Comparison of ENCODE assay signal across 9 cellular contexts in genomic region chr15:83283813-83284562, GRCh38. TPM values are rescaled to one million over a fixed set of nuclear protein-coding genes. Genes with fewer than 3 reads are reported as not detected.
DNase-seq lines count a peak whose midpoint lies in the region; ATAC-seq, FAIRE-seq and TF ChIP-seq lines count a peak whose summit lies in the region.
"Had no signal": no experiment of that assay in that cellular context is flagged by ENCODE, and none has a peak within 500 bp of the region (broad histone marks: within the 10 kb centered on the region; RNA-seq: fewer than 3 reads in every experiment).

No MANE protein-coding gene starts in this region.

- H3K4me3 ChIP-seq in ACC112 (ENCODE audit: low read depth, low read length) (peak overlapping the region; percentile 84), H1 (ENCODE audit: extremely low read depth in 1 of 4, insufficient read depth in 2 of 4, low read depth in 3 of 4, low read length in 4 of 4) (peak overlapping the region; percentile 24 to 70 (median 60))

- H3K9ac ChIP-seq in H1 (replicated peaks in 1 of 4; ENCODE audit: extremely low read depth in 1 of 4, low read depth in 3 of 4, low read length in 3 of 4) = no peak overlapping the region

- H3K4me3 Mint-ChIP-seq in HFFc6 (peak overlapping the region; percentile 97), Calu3 (ENCODE audit: low read depth, unreplicated experiment) (no peak overlapping the region)

- POLR2A ChIA-PET in H1 (lab: Charles Lee; ENCODE audit: partially characterized antibody) = no interaction called here

- TF ChIP-seq RAD21 in H1 (IDR thresholded peaks at IDR 0.05 in 1 of 2, conservative IDR thresholded peaks at IDR 0.05 in 1 of 2; ENCODE audit: low read depth in 2 of 2, low read length in 2 of 2) = no peak

- H3K18ac ChIP-seq in H1 (ENCODE audit: extremely low read depth, low read length) = no peak overlapping the region

- H3K4me1 Mint-ChIP-seq in HFFc6 (ENCODE audit: low read depth) = peaks cover 79% of the 10 kb centered on the region
- no peaks in the 10 kb centered on the region for H3K4me1 Mint-ChIP-seq in Calu3 (ENCODE audit: low read depth, unreplicated experiment)

- peak overlapping the region; percentile 73 to 92 for H3K4me2 ChIP-seq in H1 (ENCODE audit: insufficient read depth in 1 of 2, low read depth in 2 of 2, low read length in 2 of 2)

- no peaks in the 10 kb centered on the region for H3K79me2 ChIP-seq in ACC112 (ENCODE audit: control insufficient read depth, insufficient read depth, low read length, unreplicated experiment)
- no peaks in the 10 kb centered on the region for H3K79me2 ChIP-seq in H1 (ENCODE audit: control insufficient read depth in 1 of 2, insufficient read depth in 2 of 2, low read length in 2 of 2)

- no peak overlapping the region for H4K91ac ChIP-seq in H1 (replicated peaks; ENCODE audit: insufficient read length, low read length)

- no peaks in the 10 kb centered on the region for H4K20me1 ChIP-seq in H1 (replicated peaks in 1 of 2; ENCODE audit: control insufficient read depth in 1 of 2, insufficient read depth in 2 of 2, low read length in 2 of 2)

- H3K27ac Mint-ChIP-seq in HFFc6 (peak overlapping the region; percentile 97), Calu3 (ENCODE audit: unreplicated experiment) (no peak overlapping the region)

- TF ChIP-seq POLR2A in H1 (IDR thresholded peaks at IDR 0.05; ENCODE audit: control extremely low read depth in 1 of 2, low read depth in 2 of 2, low read length in 2 of 2) = no peak

- H3K4me1 ChIP-seq in ACC112 (ENCODE audit: control insufficient read depth, insufficient read depth, low read length, unreplicated experiment) (peaks cover 32% of the 10 kb centered on the region), H1 (replicated peaks in 1 of 4; ENCODE audit: control insufficient read depth in 3 of 4, insufficient read depth in 4 of 4, low read length in 3 of 4) (peaks cover 0 to 8% (median 4%) of the 10 kb centered on the region in 4 experiments; a peak in 5 of 7 replicates)

- no peaks in the 10 kb centered on the region for H3K9me3 ChIP-seq in H1 (ENCODE audit: insufficient read depth in 2 of 2, low read depth in 1 of 2, low read length in 1 of 2)

- H3K23ac ChIP-seq in H1 (ENCODE audit: insufficient read length) = no peak overlapping the region

- TF ChIP-seq EP300 in H1 (IDR thresholded peaks at IDR 0.05; ENCODE audit: borderline replicate concordance in 1 of 2, low read depth in 2 of 2, low read length in 2 of 2) = no peak

- H3K14ac ChIP-seq in H1 (ENCODE audit: insufficient read length) = no peak overlapping the region

- peaks cover 7% of the 10 kb centered on the region; the same call in 1 of the 2 replicates for H3K23me2 ChIP-seq in H1 (ENCODE audit: low read depth, low read length)

- BruUV-seq in Calu3 (replicated peaks; lab: Mats Ljungman, UMichigan) = no TSS peak

- peaks cover 2% of the 10 kb centered on the region for H3K27me3 Mint-ChIP-seq in HFFc6 (ENCODE audit: insufficient read depth)
- peaks cover 24% of the 10 kb centered on the region for H3K27me3 Mint-ChIP-seq in Calu3 (ENCODE audit: unreplicated experiment)

- no peak overlapping the region for H2BK12ac ChIP-seq in H1 (ENCODE audit: low read depth, low read length)

- H3K27me3 ChIP-seq in ACC112 (ENCODE audit: insufficient read depth, low read length) (peaks cover 51% of the 10 kb centered on the region), H1 (replicated peaks in 1 of 4; ENCODE audit: control insufficient read depth in 3 of 4, extremely low read depth in 1 of 4, insufficient read depth in 3 of 4, low read length in 3 of 4) (peaks cover 22 to 53% (median 48%) of the 10 kb centered on the region in 4 experiments)

- H2BK5ac ChIP-seq in H1 (ENCODE audit: low read depth, low read length) = no peak overlapping the region

- no peak overlapping the region for H2BK120ac ChIP-seq in H1 (replicated peaks; ENCODE audit: low read depth, low read length)

- H4K8ac ChIP-seq in H1 (ENCODE audit: extremely low read depth, insufficient read depth, low read length) = no peak overlapping the region

- 2% methylated on average over 41 of the region's 81 CpGs; no CpG with 5 or more reads in 1 of the 2 experiments for WGBS in H1 (ENCODE audit: extremely low coverage in 1 of 2, insufficient coverage in 1 of 2, insufficient read length in 1 of 2, insufficient replicate concordance in 2 of 2, low coverage in 1 of 2, low lambda C conversion rate in 2 of 2, missing lambda C conversion rate in 1 of 2), 2 experiments

- H3K4ac ChIP-seq in H1 (replicated peaks; ENCODE audit: insufficient read length, low read depth, low read length) = no peak overlapping the region

- no peaks in the 10 kb centered on the region for H3K79me1 ChIP-seq in H1 (ENCODE audit: low read depth, low read length)

- no peak for ATAC-seq in GM19467 (IDR thresholded peaks at IDR 0.05; ENCODE audit: unreplicated experiment)

- TF ChIP-seq CTCF in HFFc6 (IDR thresholded peaks at IDR 0.05) (no peak), H1 (IDR thresholded peaks at IDR 0.05; ENCODE audit: control extremely low read depth in 1 of 3, insufficient read depth in 1 of 3, low read depth in 1 of 3, low read length in 3 of 3) (no peak), Calu3 (IDR thresholded peaks at IDR 0.05; ENCODE audit: unreplicated experiment) (no peak)

- H2BK20ac ChIP-seq in H1 (ENCODE audit: low read length) = no peak overlapping the region

- H2BK15ac ChIP-seq in H1 (ENCODE audit: low read length) = no peak overlapping the region

- H2AK5ac ChIP-seq in H1 (ENCODE audit: low read depth, low read length) = no peak overlapping the region

- H3K27ac ChIP-seq in ACC112 (ENCODE audit: low read depth, low read length) = no peak overlapping the region
- H3K27ac ChIP-seq in H1 (ENCODE audit: low read depth, low read length) = no peak overlapping the region

- H3K36me3 Mint-ChIP-seq in HFFc6 (ENCODE audit: low read depth) (peaks cover 15% of the 10 kb centered on the region; the same call in 1 of the 2 replicates), Calu3 (ENCODE audit: insufficient read depth, unreplicated experiment) (no peaks in the 10 kb centered on the region)

- FAIRE-seq in H1 (lab: Jason Lieb, UNC) = no peak

- H3K56ac ChIP-seq in H1 (replicated peaks; ENCODE audit: insufficient read length, low read depth, low read length) = no peak overlapping the region

- DNase-seq in HFFc6 (no peak), H1 (ENCODE audit: low read depth in 1 of 2, low spot score in 2 of 2) (peak in 1 of 2 experiments; percentile 55), myocyte (ENCODE audit: low read depth) (peak; percentile 51), Calu3 (no peak), SIG-M5 (lab: John Stamatoyannopoulos, UW) (no peak), COLO829 (ENCODE audit: low spot score) (no peak)
- DNase-seq: occipital lobe had no signal

- H2AFZ ChIP-seq in ACC112 (ENCODE audit: low read length, unreplicated experiment) (peak overlapping the region; percentile 91), H1 (ENCODE audit: low read length) (0 out of 2 replicates have a peak overlapping the region, but pooled peaks have one; percentile 18)

- H3K36me3 ChIP-seq in ACC112 (ENCODE audit: insufficient read depth, low read length) (no peaks in the 10 kb centered on the region), H1 (ENCODE audit: control insufficient read depth in 2 of 4, insufficient read depth in 4 of 4, low read length in 3 of 4) (no peaks in the 10 kb centered on the region)

- peaks cover 3% of the 10 kb centered on the region; the same call in 1 of the 2 replicates for H3K9me3 Mint-ChIP-seq in HFFc6
- no peaks in the 10 kb centered on the region for H3K9me3 Mint-ChIP-seq in Calu3 (ENCODE audit: low read depth, unreplicated experiment)

- CTCF ChIA-PET in H1 (lab: Charles Lee; ENCODE audit: partially characterized antibody) = interaction anchor here (0.9 to 1.6 kb wide), 3 partner anchors 37 to 130 kb away, joined by 3 read pairs; no protein-coding TSS in a partner anchor
- CTCF ChIA-PET in Calu3 (lab: Charles Lee) = no interaction called here

- intact Hi-C loops in Calu3 (cut with micrococcal nuclease; ENCODE audit: unreplicated experiment) = no loop called here

- no peak overlapping the region for H4K5ac ChIP-seq in H1 (ENCODE audit: insufficient read length, low read depth, low read length)

TF ChIP-seq in H1, 55 proteins besides CTCF, POLR2A, EP300 and RAD21 (continues in another document):
- TF ChIP-seq SRF (IDR thresholded peaks at IDR 0.05; ENCODE audit: low read depth, low read length) = no peak
- no peak for TF ChIP-seq HDAC2 (IDR thresholded peaks at IDR 0.05; ENCODE audit: borderline replicate concordance in 1 of 2, low read depth in 2 of 2, low read length in 2 of 2)
- TF ChIP-seq POLR2AphosphoS5 (IDR thresholded peaks at IDR 0.05; ENCODE audit: low read depth, low read length) = no peak
- peak; percentile 79 for TF ChIP-seq RNF2 (IDR thresholded peaks at IDR 0.05; ENCODE audit: borderline replicate concordance, low read depth, low read length, missing control alignments, poor library complexity, severe bottlenecking)
- TF ChIP-seq NANOG (IDR thresholded peaks at IDR 0.05; ENCODE audit: insufficient read depth, low read depth, low read length, poor library complexity, severe bottlenecking) = no peak
- TF ChIP-seq CHD2 (IDR thresholded peaks at IDR 0.05; ENCODE audit: low read length) = no peak
- no peak for TF ChIP-seq TCF12 (IDR thresholded peaks at IDR 0.05; ENCODE audit: low read depth, low read length)
- TF ChIP-seq EZH2 (IDR thresholded peaks at IDR 0.05; ENCODE audit: low read depth, low read length, severe bottlenecking) = peak; percentile 90
- TF ChIP-seq BCL11A (IDR thresholded peaks at IDR 0.05; ENCODE audit: low read depth in 2 of 2, low read length in 2 of 2) = no peak
- no peak for TF ChIP-seq CTBP2 (IDR thresholded peaks at IDR 0.05; ENCODE audit: borderline replicate concordance, insufficient read depth, insufficient read length, low read length)
- TF ChIP-seq JUN (IDR thresholded peaks at IDR 0.05; ENCODE audit: low read depth, low read length) = no peak
- TF ChIP-seq SAP30 (IDR thresholded peaks at IDR 0.05; ENCODE audit: insufficient read depth, insufficient replicate concordance, low read length) = no peak

RNA-seq across cellular contexts. Expression of gene BNC1, which starts 0.5 kb away (rescaled TPM):
- total RNA-seq in HFFc6 (2021; fragmentation: NEBNext Ultra II Directional; extraction: Animal tissue kit (Norgen Biotek cat#: 25700)) = 10 to 100 TPM in 5 of 6 experiments, 1 to 10 TPM in 1; 8.8 to 17.5 (median 14.0) TPM
- total RNA-seq in H1 (2021; fragmentation: NEBNext Ultra II Directional; extraction: Animal tissue kit (Norgen Biotek cat#: 25700)) = 0.67 and 0.99 TPM in 2 replicates
- polyA plus RNA-seq in H1 (2011; rRNA removed) = 0.53 and 2.1 TPM in 2 replicates
- polyA plus RNA-seq in H1 (2011; cell fraction: cytosol; rRNA removed) = 0.70 TPM
- polyA plus RNA-seq in H1 (2011; cell fraction: nucleus; rRNA removed) = 1.9 TPM
- 2.5 to 3.6 TPM (median 3.2 TPM) in 4 replicates for polyA plus RNA-seq in H1 (2012, experiment 1 of 2)
- polyA plus RNA-seq in H1 (2012, experiment 2 of 2) = 0.24 TPM
- polyA plus RNA-seq in H1 (2013, experiment 1 of 2) = 0.14 TPM
- polyA plus RNA-seq in H1 (2013, experiment 2 of 2) = 0.17 TPM
- 2.7 and 10.1 TPM in 2 replicates for polyA minus RNA-seq in H1 (2011; rRNA and poly(A)+ RNA removed)
- 0.81 TPM for polyA minus RNA-seq in H1 (2011; cell fraction: cytosol; rRNA and poly(A)+ RNA removed)
- 1.00 TPM for polyA minus RNA-seq in H1 (2011; cell fraction: nucleus; rRNA and poly(A)+ RNA removed)
- total RNA-seq in myocyte (3.6 and 5.1 TPM in 2 replicates), Calu3 (2022) (not detected in 2 replicates)
- polyA plus RNA-seq in myocyte (2012) = 2.8 TPM
